In genomic region chr1:112793631-112794565, GRCh38 we compare ENCODE assay signal across 1 cellular context.
TF ChIP-seq lines count a peak whose summit lies in the region.

No MANE protein-coding gene starts in this region.

TF ChIP-seq in K562, 482 proteins besides CTCF, POLR2A, EP300 and RAD21 (continued from another document):
- TF ChIP-seq USF2 (CRISPR knock-in tag; IDR thresholded peaks at IDR 0.05), result 0 out of 2 replicates have a peak, but pooled peaks have one; percentile 32
- TF ChIP-seq KDM2B (CRISPR knock-in tag; IDR thresholded peaks at IDR 0.05), result no peak
- no peak for TF ChIP-seq PHTF2 (CRISPR knock-in tag; IDR thresholded peaks at IDR 0.05)
- TF ChIP-seq TCF15 (CRISPR knock-in tag; IDR thresholded peaks at IDR 0.05), result 0 out of 2 replicates have a peak, but pooled peaks have one; percentile 16
- TF ChIP-seq SPI1 (IDR thresholded peaks at IDR 0.05; ENCODE audit: borderline replicate concordance, low read depth, low read length), result peak; percentile 64; the same call in 1 of the 2 replicates
- TF ChIP-seq NEUROD1 (IDR thresholded peaks at IDR 0.05; ENCODE audit: borderline replicate concordance, low read depth, low read length, partially characterized antibody), result no peak
- TF ChIP-seq TFE3 (CRISPR knock-in tag; IDR thresholded peaks at IDR 0.05), result peak; percentile 92
- no peak for TF ChIP-seq SMARCA4 (IDR thresholded peaks at IDR 0.05)
- peak; percentile 45; the same call in 1 of the 2 replicates for TF ChIP-seq MAX (CRISPR knock-in tag; IDR thresholded peaks at IDR 0.05)
- no peak for TF ChIP-seq MCM5 (IDR thresholded peaks at IDR 0.05; ENCODE audit: low read depth)
- no peak for TF ChIP-seq SIX5 (IDR thresholded peaks at IDR 0.05; ENCODE audit: borderline replicate concordance in 1 of 2, insufficient read depth in 1 of 2, low read depth in 1 of 2, low read length in 2 of 2)
- peak; percentile 44; the same call in 1 of the 2 replicates for TF ChIP-seq C11orf30 (IDR thresholded peaks at IDR 0.05; ENCODE audit: low read depth)
- peak; percentile 56 for TF ChIP-seq L3MBTL2 (IDR thresholded peaks at IDR 0.05)
- TF ChIP-seq ATF3 (IDR thresholded peaks at IDR 0.05), result no peak
- no peak for TF ChIP-seq ATF3 (CRISPR knock-in tag; conservative IDR thresholded peaks at IDR 0.05)
- no peak for TF ChIP-seq HIVEP1 (CRISPR knock-in tag; IDR thresholded peaks at IDR 0.05)
- 0 out of 4 replicates have a peak, but pooled peaks of 1 of the 2 experiments have one; percentile 8 for TF ChIP-seq NRF1 (conservative IDR thresholded peaks at IDR 0.05 in 1 of 2, IDR thresholded peaks at IDR 0.05 in 1 of 2)
- TF ChIP-seq MBD2 (IDR thresholded peaks at IDR 0.05; ENCODE audit: borderline replicate concordance, low read depth), result no peak
- TF ChIP-seq ZNF316 (IDR thresholded peaks at IDR 0.05), result peak; percentile 45; the same call in 1 of the 2 replicates
- no peak for TF ChIP-seq ESRRA (IDR thresholded peaks at IDR 0.05; ENCODE audit: borderline replicate concordance, low read depth)
- 0 out of 2 replicates have a peak, but pooled peaks have one; percentile 8 for TF ChIP-seq RAD51 (IDR thresholded peaks at IDR 0.05; ENCODE audit: borderline replicate concordance, low read depth)
- no peak for TF ChIP-seq PRDM10 (IDR thresholded peaks at IDR 0.05; ENCODE audit: partially characterized antibody)
- no peak for TF ChIP-seq UBTF (IDR thresholded peaks at IDR 0.05; ENCODE audit: borderline replicate concordance in 1 of 2, low read depth in 2 of 2, low read length in 2 of 2)
- TF ChIP-seq ILK (tag; IDR thresholded peaks at IDR 0.05; ENCODE audit: borderline replicate concordance, low read depth), result no peak
- no peak for TF ChIP-seq ZNF778 (CRISPR knock-in tag; IDR thresholded peaks at IDR 0.05)
- no peak for TF ChIP-seq FUS (optimal IDR thresholded peaks at IDR 0.05; ENCODE audit: low read depth, low read length)
- TF ChIP-seq E2F6 (IDR thresholded peaks at IDR 0.05; ENCODE audit: borderline replicate concordance in 1 of 2, extremely low read depth in 1 of 2, insufficient read depth in 1 of 2, insufficient read length in 1 of 2, low read depth in 1 of 2, low read length in 1 of 2, poor library complexity in 1 of 2, severe bottlenecking in 1 of 2), result no peak
- TF ChIP-seq ZFX (CRISPR knock-in tag; IDR thresholded peaks at IDR 0.05), result peak; percentile 35; the same call in 1 of the 2 replicates
- 0 out of 2 replicates have a peak, but pooled peaks have one; percentile 61 for TF ChIP-seq MGA (IDR thresholded peaks at IDR 0.05)
- no peak for TF ChIP-seq GABPB2 (CRISPR knock-in tag; conservative IDR thresholded peaks at IDR 0.05)
- no peak for TF ChIP-seq SMAD1 (IDR thresholded peaks at IDR 0.05; ENCODE audit: low read depth, low read length, partially characterized antibody)
- no peak for TF ChIP-seq TEAD2 (tag; IDR thresholded peaks at IDR 0.05)
- TF ChIP-seq ARID2 (IDR thresholded peaks at IDR 0.05), result no peak
- TF ChIP-seq PHF8 (IDR thresholded peaks at IDR 0.05; ENCODE audit: borderline replicate concordance, low read length), result no peak
- no peak for TF ChIP-seq ZNF695 (CRISPR knock-in tag; IDR thresholded peaks at IDR 0.05)
